In genomic region chr3:179432021-179432420, GRCh38 we compare ENCODE assay signal across 8 cellular contexts. TPM values are rescaled to one million over a fixed set of nuclear protein-coding genes. Genes with fewer than 3 reads are reported as not detected.
DNase-seq lines count a peak whose midpoint lies in the region; ATAC-seq lines count a peak whose summit lies in the region.

No MANE protein-coding gene starts in this region.

- peak overlapping the region in 1 of 3 donors; percentile 65 for H3K27ac Mint-ChIP-seq in IgD-negative memory B cell

- H3K9me3 Mint-ChIP-seq in IgD-negative memory B cell: no peaks in the 10 kb centered on the region

- peak overlapping the region; percentile 25 to 79 (median 40) for H3K4me3 Mint-ChIP-seq in IgD-negative memory B cell

- peak; percentile 64 for ATAC-seq in GM21515 (IDR thresholded peaks at IDR 0.05; ENCODE audit: unreplicated experiment)

- peaks cover 4% of the 10 kb centered on the region for H3K36me3 Mint-ChIP-seq in IgD-negative memory B cell

- H3K27me3 Mint-ChIP-seq in IgD-negative memory B cell: no peaks in the 10 kb centered on the region

- H3K4me1 Mint-ChIP-seq in IgD-negative memory B cell: peaks cover 23 to 25% (median 23%) of the 10 kb centered on the region in 3 donors

- peak; percentile 83 for DNase-seq in CD1c-positive myeloid dendritic cell (ENCODE audit: extremely low spot score)
- peak; percentile 21 for DNase-seq in fibroblast of peridontal ligament (ENCODE audit: extremely low read depth)
- no peak for DNase-seq in HPDE6-E6E7 (ENCODE audit: extremely low spot score)
- no peak for DNase-seq in central memory CD4-positive, alpha-beta T cell
- DNase-seq in NCI-H2081 treated with DMSO at 0.1 percent for 48 hours (lab: John Stamatoyannopoulos, UW): no peak
- no peak for DNase-seq in stimulated activated CD4-positive, alpha-beta T cell treated with anti-CD3 and anti-CD28 coated beads, Interleukin-15, amount 100 ng/mL, for 24 hours

RNA-seq across cellular contexts. Expression of gene GNB4, which starts 19.2 kb away (rescaled TPM):
- polyA plus RNA-seq in IgD-negative memory B cell: 15.3 TPM

Comparison
In these comparisons a context has a peak if more than half of its experiments do, and no peak if none do; other contexts are left out.
1. DNase-seq: peak in CD1c-positive myeloid dendritic cell (single experiment) and fibroblast of peridontal ligament (single experiment); none in HPDE6-E6E7 (single experiment), central memory CD4-positive, alpha-beta T cell (single experiment), NCI-H2081 treated with DMSO at 0.1 percent for 48 hours (single experiment) and stimulated activated CD4-positive, alpha-beta T cell treated with anti-CD3 and anti-CD28 coated beads, Interleukin-15, amount 100 ng/mL, for 24 hours (single experiment).